In genomic region chr12:4987076-4987775, GRCh38 we compare ENCODE assay signal across 2 cellular contexts.
TF ChIP-seq lines count a peak whose summit lies in the region.

No MANE protein-coding gene starts in this region.

TF ChIP-seq in SK-N-SH treated with all-trans-retinoic acid at 6 μM for 48 hours, 23 proteins besides CTCF, POLR2A, EP300 and RAD21:
- TF ChIP-seq CSRNP3 (CRISPR knock-in tag; IDR thresholded peaks at IDR 0.05), result no peak
- no peak for TF ChIP-seq SNAI2 (CRISPR knock-in tag; IDR thresholded peaks at IDR 0.05)
- TF ChIP-seq ZC3H10 (CRISPR knock-in tag; IDR thresholded peaks at IDR 0.05), result no peak
- no peak for TF ChIP-seq OSR1 (CRISPR knock-in tag; IDR thresholded peaks at IDR 0.05)
- TF ChIP-seq CSDC2 (CRISPR knock-in tag; IDR thresholded peaks at IDR 0.05), result no peak
- TF ChIP-seq PPARA (CRISPR knock-in tag; IDR thresholded peaks at IDR 0.05; ENCODE audit: borderline replicate concordance), result no peak
- TF ChIP-seq ZFP3 (CRISPR knock-in tag; IDR thresholded peaks at IDR 0.05), result no peak
- no peak for TF ChIP-seq ZNF565 (CRISPR knock-in tag; conservative IDR thresholded peaks at IDR 0.05; ENCODE audit: low read depth)
- TF ChIP-seq PATZ1 (CRISPR knock-in tag; IDR thresholded peaks at IDR 0.05; ENCODE audit: borderline replicate concordance), result no peak
- no peak for TF ChIP-seq CREB5 (CRISPR knock-in tag; IDR thresholded peaks at IDR 0.05; ENCODE audit: low read depth)
- TF ChIP-seq BACH2 (CRISPR knock-in tag; IDR thresholded peaks at IDR 0.05; ENCODE audit: borderline replicate concordance), result no peak
- TF ChIP-seq ZFP30 (CRISPR knock-in tag; IDR thresholded peaks at IDR 0.05), result no peak

TF ChIP-seq in SK-N-SH, 30 proteins besides CTCF, POLR2A, EP300 and RAD21 (continued from another document):
- TF ChIP-seq USF2 (IDR thresholded peaks at IDR 0.05; ENCODE audit: borderline replicate concordance, low read depth, low read length) (no peak), FOXM1 (IDR thresholded peaks at IDR 0.05; ENCODE audit: low read depth) (no peak), GATA2 (CRISPR knock-in tag; IDR thresholded peaks at IDR 0.05) (no peak), SMC3 (IDR thresholded peaks at IDR 0.05; ENCODE audit: low read depth, low read length) (no peak), TAF1 (IDR thresholded peaks at IDR 0.05; ENCODE audit: borderline replicate concordance, low read depth, low read length) (no peak), ELF1 (IDR thresholded peaks at IDR 0.05) (no peak), USF1 (IDR thresholded peaks at IDR 0.05; ENCODE audit: borderline replicate concordance, low read depth) (no peak), RFX5 (IDR thresholded peaks at IDR 0.05; ENCODE audit: low read length) (no peak)
